ENCODE assay signal across 1 cellular context in genomic region chr11:61881397-61881796, GRCh38.
TF ChIP-seq lines count a peak whose summit lies in the region.

No MANE protein-coding gene starts in this region.

TF ChIP-seq in H1, 55 proteins besides CTCF, POLR2A, EP300 and RAD21:
- peak; percentile 92 to 97 for TF ChIP-seq SIN3A (conservative IDR thresholded peaks at IDR 0.05 in 1 of 2, IDR thresholded peaks at IDR 0.05 in 1 of 2; ENCODE audit: low read depth in 1 of 2, low read length in 2 of 2)
- TF ChIP-seq SAP30 (IDR thresholded peaks at IDR 0.05; ENCODE audit: insufficient read depth, insufficient replicate concordance, low read length) = peak; percentile 83
- peak; percentile 19 for TF ChIP-seq NANOG (IDR thresholded peaks at IDR 0.05; ENCODE audit: insufficient read depth, low read depth, low read length, poor library complexity, severe bottlenecking)
- TF ChIP-seq SP1 (IDR thresholded peaks at IDR 0.05; ENCODE audit: low read depth, low read length) = 0 out of 2 replicates have a peak, but pooled peaks have one; percentile 16
- 0 out of 2 replicates have a peak, but pooled peaks have one; percentile 14 for TF ChIP-seq USF2 (IDR thresholded peaks at IDR 0.05; ENCODE audit: low read length)
- TF ChIP-seq FOSL1 (IDR thresholded peaks at IDR 0.05; ENCODE audit: insufficient read depth, low read depth, low read length) = no peak
